ENCODE assay signal across 11 cellular contexts in the genomic region with DNA sequence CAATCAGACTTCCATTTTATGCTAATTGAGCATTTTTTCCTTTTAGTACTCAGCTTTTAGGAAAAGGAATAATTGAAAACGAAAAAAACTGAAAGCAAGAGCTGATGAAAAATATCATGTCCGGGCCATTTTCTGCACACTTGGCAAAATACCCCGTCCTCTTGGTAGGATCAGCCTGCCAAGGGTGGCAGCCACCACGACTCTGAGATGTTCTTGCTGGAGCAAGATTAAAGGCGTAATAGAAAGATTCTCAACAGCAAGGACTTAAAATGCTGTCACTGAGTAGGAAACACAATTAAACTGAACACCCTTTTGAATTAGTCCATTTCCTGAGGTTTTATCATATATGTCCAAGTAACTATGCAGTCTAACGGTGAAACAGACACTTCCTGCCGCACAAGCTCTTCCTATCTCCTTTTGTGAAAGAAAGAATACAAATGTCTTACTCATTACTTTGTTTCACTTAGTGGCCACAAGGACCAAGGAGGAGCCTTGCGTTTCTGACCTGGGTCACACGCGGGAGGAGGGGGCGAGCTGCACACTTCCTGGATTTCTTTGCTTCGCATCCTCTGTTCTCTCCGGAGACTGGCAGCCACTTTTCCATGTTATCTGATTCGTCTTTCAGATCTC.
DNase-seq lines count a peak whose midpoint lies in the region; TF ChIP-seq lines count a peak whose summit lies in the region.
"Had no signal": no experiment of that assay in that cellular context is flagged by ENCODE, and none has a peak within 500 bp of the region (broad histone marks: within the 10 kb centered on the region; RNA-seq: fewer than 3 reads in every experiment).

No MANE protein-coding gene starts in this region.

- no peak overlapping the region for H3K4me3 Mint-ChIP-seq in neural progenitor cell

- H3K4me2 ChIP-seq in neural progenitor cell, result no peak overlapping the region
- H3K4me2 ChIP-seq: PC-9 had no signal

- H3K4me1 ChIP-seq in neural progenitor cell, result peaks cover 3% of the 10 kb centered on the region

- H3K79me2 ChIP-seq in neural progenitor cell (ENCODE audit: low read depth), result no peaks in the 10 kb centered on the region

- no peaks in the 10 kb centered on the region for H3K27me3 ChIP-seq in neural progenitor cell

- no peaks in the 10 kb centered on the region for H3K36me3 ChIP-seq in neural progenitor cell

- H3K9me3 ChIP-seq in neural progenitor cell (ENCODE audit: low read depth), result no peaks in the 10 kb centered on the region

- H3K9me3 Mint-ChIP-seq in neural progenitor cell, result no peaks in the 10 kb centered on the region

- DNase-seq in GM10266 (ENCODE audit: extremely low spot score) (peak; percentile 22), RPMI8226 (peak; percentile 61), glomerular visceral epithelial cell (ENCODE audit: extremely low spot score) (peak; percentile 33), skeletal muscle cell (ENCODE audit: low read depth) (no peak), neural progenitor cell (ENCODE audit: low spot score) (no peak), occipital lobe (lab: John Stamatoyannopoulos, UW) (no peak), retina (no peak), nucleus accumbens (lab: John Stamatoyannopoulos, UW) (no peak)
- DNase-seq: DND-41, PC-9 had no signal

- H3K27ac Mint-ChIP-seq in neural progenitor cell, result no peak overlapping the region

- no peak overlapping the region for H3K9ac ChIP-seq in neural progenitor cell

- H3K27ac ChIP-seq in neural progenitor cell, result no peak overlapping the region
- H3K27ac ChIP-seq: epithelial cell of prostate, PC-9 had no signal

- H2AFZ ChIP-seq in neural progenitor cell (replicated peaks), result no peak overlapping the region
- H2AFZ ChIP-seq: PC-9 had no signal

- H3F3A ChIP-seq in neural progenitor cell (ENCODE audit: low read depth), result no peaks in the 10 kb centered on the region

- H3K4me3 ChIP-seq in skeletal muscle cell (ENCODE audit: low read depth, low read length) (peak overlapping the region; percentile 14), neural progenitor cell (no peak overlapping the region)
- H3K4me3 ChIP-seq: PC-9 had no signal

- TF ChIP-seq CTCF in GM10266 (IDR thresholded peaks at IDR 0.05; ENCODE audit: control insufficient read depth, insufficient read depth, low read depth, missing control alignments), result no peak
- TF ChIP-seq CTCF in neural progenitor cell (IDR thresholded peaks at IDR 0.05), result no peak

- no peaks in the 10 kb centered on the region for H3K36me3 Mint-ChIP-seq in neural progenitor cell

- H3K27me3 Mint-ChIP-seq in neural progenitor cell (ENCODE audit: insufficient read depth, low read depth), result no peaks in the 10 kb centered on the region

- H4K20me1 ChIP-seq in neural progenitor cell (ENCODE audit: low read depth), result no peaks in the 10 kb centered on the region

- H3K4me1 Mint-ChIP-seq in neural progenitor cell, result peaks cover 19% of the 10 kb centered on the region

Comparison
In these comparisons a context has a peak if more than half of its experiments do, and no peak if none do; other contexts are left out.
1. DNase-seq: peak in GM10266 (single experiment), RPMI8226 (single experiment) and glomerular visceral epithelial cell (single experiment); none in skeletal muscle cell (single experiment), neural progenitor cell (single experiment), occipital lobe (single experiment), retina (single experiment) and nucleus accumbens (0 of 56).